Comparison of ENCODE assay signal across 8 cellular contexts in genomic region chr4:139301143-139301820, GRCh38. TPM values are rescaled to one million over a fixed set of nuclear protein-coding genes. Genes with fewer than 3 reads are reported as not detected.
A peak's percentile ranks its signal among the peaks of the same experiment; 100 is the strongest.
DNase-seq lines count a peak whose midpoint lies in the region; ATAC-seq, FAIRE-seq and TF ChIP-seq lines count a peak whose summit lies in the region.

Gene NAA15, plus strand, starts transcription at chr4:139301505. Its CDS starts 273 bp downstream, at chr4:139301778.

- H4K91ac ChIP-seq in H1 (replicated peaks; ENCODE audit: insufficient read length, low read length) (peak within 1 kb of the TSS; percentile 72), mesenchymal stem cell (ENCODE audit: low read length) (peak within 1 kb of the TSS; percentile 73)

- peak within 1 kb of the TSS; percentile 80 to 94 (median 92) for H3K9ac ChIP-seq in H1 (replicated peaks in 1 of 4; ENCODE audit: extremely low read depth in 1 of 4, low read depth in 3 of 4, low read length in 3 of 4)
- peak within 1 kb of the TSS; percentile 94 for H3K9ac ChIP-seq in mesenchymal stem cell (ENCODE audit: low read length)

- H3K18ac ChIP-seq in H1 (ENCODE audit: extremely low read depth, low read length): peak within 1 kb of the TSS; percentile 86
- peak within 1 kb of the TSS; percentile 88 to 94 for H3K18ac ChIP-seq in mesenchymal stem cell (ENCODE audit: low read depth in 1 of 2, low read length in 2 of 2)

- peak within 1 kb of the TSS; percentile 74 for H3K56ac ChIP-seq in H1 (replicated peaks; ENCODE audit: insufficient read length, low read depth, low read length)

- peaks cover 4% of the 10 kb centered on the region in 2 experiments; a peak in 3 of 4 replicates for H3K9me3 ChIP-seq in H1 (ENCODE audit: insufficient read depth in 2 of 2, low read depth in 1 of 2, low read length in 1 of 2)
- no peaks in the 10 kb centered on the region for H3K9me3 ChIP-seq in mesenchymal stem cell (ENCODE audit: control insufficient read depth, low read length)

- H2AK5ac ChIP-seq in H1 (ENCODE audit: low read depth, low read length) (no peak within 1 kb of the TSS; the same call in 1 of the 2 replicates), mesenchymal stem cell (ENCODE audit: low read length, severe bottlenecking) (no peak within 1 kb of the TSS)

- TF ChIP-seq CTCF in H1 (IDR thresholded peaks at IDR 0.05; ENCODE audit: control extremely low read depth in 1 of 3, insufficient read depth in 1 of 3, low read depth in 1 of 3, low read length in 3 of 3): no peak

- H3K36me3 ChIP-seq in H1 (ENCODE audit: control insufficient read depth in 2 of 4, insufficient read depth in 4 of 4, low read length in 3 of 4) (peaks cover 0 to 20% (median 4%) of the 10 kb centered on the region in 4 experiments; a peak in 3 of 8 replicates), mesenchymal stem cell (ENCODE audit: control insufficient read depth in 1 of 2, insufficient read depth in 2 of 2, low read depth in 1 of 2, low read length in 2 of 2) (peaks cover 8 to 9% of the 10 kb centered on the region in 2 experiments)

- peak within 1 kb of the TSS; percentile 63; the same call in 1 of the 2 replicates for H2BK12ac ChIP-seq in H1 (ENCODE audit: low read depth, low read length)
- peak within 1 kb of the TSS in 1 of 2 experiments; percentile 64 for H2BK12ac ChIP-seq in mesenchymal stem cell (ENCODE audit: low read length in 2 of 2)

- H4K5ac ChIP-seq in H1 (ENCODE audit: insufficient read length, low read depth, low read length): peak within 1 kb of the TSS; percentile 60

- H2BK15ac ChIP-seq in H1 (ENCODE audit: low read length) (peak within 1 kb of the TSS; percentile 47; the same call in 1 of the 2 replicates), mesenchymal stem cell (ENCODE audit: low read depth, poor library complexity, severe bottlenecking) (peak within 1 kb of the TSS; percentile 6)

- CTCF ChIA-PET in H1 (lab: Charles Lee; ENCODE audit: partially characterized antibody): interaction anchor here (0.9 to 3.5 kb wide), 12 partner anchors 10 to 393 kb away, joined by 3 to 19 read pairs (median 4); partner anchors contain the start of gene MGARP

- peak within 1 kb of the TSS; percentile 84 for H2BK5ac ChIP-seq in H1 (ENCODE audit: low read depth, low read length)
- peak within 1 kb of the TSS; percentile 3 for H2BK5ac ChIP-seq in mesenchymal stem cell (ENCODE audit: low read depth, low read length, poor library complexity, severe bottlenecking)

- H3K27me3 ChIP-seq in H1 (replicated peaks in 1 of 4; ENCODE audit: control insufficient read depth in 3 of 4, extremely low read depth in 1 of 4, insufficient read depth in 3 of 4, low read length in 3 of 4): no peaks in the 10 kb centered on the region
- no peaks in the 10 kb centered on the region for H3K27me3 ChIP-seq in mesenchymal stem cell (ENCODE audit: control insufficient read depth in 1 of 2, insufficient read depth in 1 of 2, low read length in 2 of 2)

- FAIRE-seq in HTR-8/SVneo (lab: Jason Lieb, UNC): peak; percentile 92
- no peak for FAIRE-seq in H1 (lab: Jason Lieb, UNC)

- WGBS in H1 (ENCODE audit: extremely low coverage in 1 of 2, insufficient coverage in 1 of 2, insufficient read length in 1 of 2, insufficient replicate concordance in 2 of 2, low coverage in 1 of 2, low lambda C conversion rate in 2 of 2, missing lambda C conversion rate in 1 of 2), 2 experiments: 1% methylated on average over 51 of the region's 59 CpGs; no CpG with 5 or more reads in 1 of the 2 experiments
- 1% methylated on average over 58 of the region's 59 CpGs for WGBS in mesenchymal stem cell

- peaks cover 36 to 63% of the 10 kb centered on the region in 2 experiments for H3K79me2 ChIP-seq in H1 (ENCODE audit: control insufficient read depth in 1 of 2, insufficient read depth in 2 of 2, low read length in 2 of 2)

- H2BK20ac ChIP-seq in H1 (ENCODE audit: low read length): no peak within 1 kb of the TSS

- H3K79me1 ChIP-seq in H1 (ENCODE audit: low read depth, low read length): no peaks in the 10 kb centered on the region
- peaks cover 5% of the 10 kb centered on the region for H3K79me1 ChIP-seq in mesenchymal stem cell (replicated peaks; ENCODE audit: low read length, poor library complexity, severe bottlenecking)

- POLR2A ChIA-PET in H1 (lab: Charles Lee; ENCODE audit: partially characterized antibody): interaction anchor here (0.6 to 3.5 kb wide), 34 partner anchors 9 to 363 kb away, joined by 3 to 31 read pairs (median 4); partner anchors contain the start of genes ELF2 and MGARP

- peaks cover 0 to 4% of the 10 kb centered on the region in 2 experiments for H4K20me1 ChIP-seq in H1 (replicated peaks in 1 of 2; ENCODE audit: control insufficient read depth in 1 of 2, insufficient read depth in 2 of 2, low read length in 2 of 2)

- no peak within 1 kb of the TSS for H2BK120ac ChIP-seq in H1 (replicated peaks; ENCODE audit: low read depth, low read length)
- H2BK120ac ChIP-seq in mesenchymal stem cell (ENCODE audit: low read depth, low read length): peak within 1 kb of the TSS; percentile 71

- no peak; a peak in 1 of 3 replicates for TF ChIP-seq POLR2A in H1 (IDR thresholded peaks at IDR 0.05; ENCODE audit: control extremely low read depth in 1 of 2, low read depth in 2 of 2, low read length in 2 of 2)

- peaks cover 0 to 2% (median 0%) of the 10 kb centered on the region in 4 experiments; a peak in 1 of 7 replicates for H3K4me1 ChIP-seq in H1 (replicated peaks in 1 of 4; ENCODE audit: control insufficient read depth in 3 of 4, insufficient read depth in 4 of 4, low read length in 3 of 4)
- H3K4me1 ChIP-seq in mesenchymal stem cell (ENCODE audit: control insufficient read depth, insufficient read depth, low read depth, low read length): peaks cover 3% of the 10 kb centered on the region

- no peak; a peak in 1 of 3 replicates for TF ChIP-seq EP300 in H1 (IDR thresholded peaks at IDR 0.05; ENCODE audit: borderline replicate concordance in 1 of 2, low read depth in 2 of 2, low read length in 2 of 2)

- H4K8ac ChIP-seq in H1 (ENCODE audit: extremely low read depth, insufficient read depth, low read length) (peak within 1 kb of the TSS; percentile 99), mesenchymal stem cell (ENCODE audit: low read length) (peak within 1 kb of the TSS; percentile 91)

- ATAC-seq in GM21367 (IDR thresholded peaks at IDR 0.05; ENCODE audit: unreplicated experiment): peak; percentile 84

- H3K4me3 ChIP-seq in H1 (ENCODE audit: extremely low read depth in 1 of 4, insufficient read depth in 2 of 4, low read depth in 3 of 4, low read length in 4 of 4) (peak within 1 kb of the TSS; percentile 91 to 100 (median 93)), mesenchymal stem cell (ENCODE audit: insufficient read depth in 1 of 2, low read depth in 1 of 2, low read length in 2 of 2) (peak within 1 kb of the TSS; percentile 87 to 90)

- H3K14ac ChIP-seq in H1 (ENCODE audit: insufficient read length) (no peak within 1 kb of the TSS), mesenchymal stem cell (ENCODE audit: low read length in 2 of 2) (peak within 1 kb of the TSS in 1 of 2 experiments; percentile 97)

- H3K23ac ChIP-seq in H1 (ENCODE audit: insufficient read length) (no peak within 1 kb of the TSS), mesenchymal stem cell (ENCODE audit: low read length in 2 of 2) (peak within 1 kb of the TSS in 1 of 2 experiments; percentile 84)

- peak; percentile 99 for DNase-seq in COLO829 (ENCODE audit: low spot score)
- DNase-seq in HTR-8/SVneo (ENCODE audit: insufficient read length, low spot score): peak; percentile 94
- DNase-seq in NOMO-1 treated with dmso at 0.1 percent for 144 hours (lab: John Stamatoyannopoulos, UW; ENCODE audit: unreplicated experiment): peak; percentile 95
- DNase-seq in activated CD8-positive, alpha-beta memory T cell treated with anti-CD3 and anti-CD28 coated beads for 48 hours (ENCODE audit: low read depth in 2 of 3, low spot score in 2 of 3): peak; percentile 87 to 97 (median 93)
- DNase-seq in H1 (ENCODE audit: low read depth in 1 of 2, low spot score in 2 of 2): peak; percentile 95 to 96
- peak; percentile 98 for DNase-seq in mesenchymal stem cell
- DNase-seq in stimulated activated CD8-positive, alpha-beta memory T cell treated with anti-CD3 and anti-CD28 coated beads, Interleukin-12 subunit alpha, Interleukin-12 subunit beta, amount 100 ng/mL, for 4 hours (ENCODE audit: low read depth): peak; percentile 96

- peak within 1 kb of the TSS; percentile 77 to 99 for H3K4me2 ChIP-seq in H1 (ENCODE audit: insufficient read depth in 1 of 2, low read depth in 2 of 2, low read length in 2 of 2)
- peak within 1 kb of the TSS; percentile 89 for H3K4me2 ChIP-seq in mesenchymal stem cell (ENCODE audit: low read length, poor library complexity, severe bottlenecking)

- peak in 1 of 2 experiments; percentile 10; a peak in 2 of 4 replicates for TF ChIP-seq RAD21 in H1 (IDR thresholded peaks at IDR 0.05 in 1 of 2, conservative IDR thresholded peaks at IDR 0.05 in 1 of 2; ENCODE audit: low read depth in 2 of 2, low read length in 2 of 2)

- H3K4ac ChIP-seq in H1 (replicated peaks; ENCODE audit: insufficient read length, low read depth, low read length) (peak within 1 kb of the TSS; percentile 94), mesenchymal stem cell (ENCODE audit: low read depth in 1 of 2, low read length in 2 of 2) (peak within 1 kb of the TSS; percentile 62 to 95)

- peaks cover 6% of the 10 kb centered on the region for H3K23me2 ChIP-seq in H1 (ENCODE audit: low read depth, low read length)

- H2AFZ ChIP-seq in H1 (ENCODE audit: low read length) (peak within 1 kb of the TSS; percentile 27), mesenchymal stem cell (ENCODE audit: low read depth, low read length) (peak within 1 kb of the TSS; percentile 66)

- H3K27ac ChIP-seq in H1 (ENCODE audit: low read depth, low read length): peak within 1 kb of the TSS; percentile 83
- H3K27ac ChIP-seq in mesenchymal stem cell (ENCODE audit: low read length, poor library complexity, severe bottlenecking): peak within 1 kb of the TSS; percentile 91

TF ChIP-seq in H1, 55 proteins besides CTCF, POLR2A, EP300 and RAD21 (continues in another document):
- TF ChIP-seq SP1 (IDR thresholded peaks at IDR 0.05; ENCODE audit: low read depth, low read length) (peak; percentile 74), BCL11A (IDR thresholded peaks at IDR 0.05; ENCODE audit: low read depth in 2 of 2, low read length in 2 of 2) (no peak)

RNA-seq across cellular contexts. Expression of gene NAA15, which starts in this region (rescaled TPM):
- total RNA-seq in H1 (2021; fragmentation: NEBNext Ultra II Directional; extraction: Animal tissue kit (Norgen Biotek cat#: 25700)): 119 and 124 TPM in 2 replicates
- polyA plus RNA-seq in H1 (2011; rRNA removed): 5.1 and 9.7 TPM in 2 replicates
- polyA plus RNA-seq in H1 (2011; cell fraction: cytosol; rRNA removed): 15.4 TPM
- polyA plus RNA-seq in H1 (2011; cell fraction: nucleus; rRNA removed): 5.2 TPM
- 30.6 to 63.9 TPM (median 36.6 TPM) in 4 replicates for polyA plus RNA-seq in H1 (2012, experiment 1 of 2)
- polyA plus RNA-seq in H1 (2012, experiment 2 of 2): 2.9 TPM
- 42.5 TPM for polyA plus RNA-seq in H1 (2013, experiment 1 of 2)
- polyA plus RNA-seq in H1 (2013, experiment 2 of 2): 42.0 TPM
- 35.3 and 54.9 TPM in 2 replicates for polyA minus RNA-seq in H1 (2011; rRNA and poly(A)+ RNA removed)
- 29.1 TPM for polyA minus RNA-seq in H1 (2011; cell fraction: cytosol; rRNA and poly(A)+ RNA removed)
- polyA minus RNA-seq in H1 (2011; cell fraction: nucleus; rRNA and poly(A)+ RNA removed): 59.5 TPM
- polyA plus RNA-seq in mesenchymal stem cell (2013, experiment 1 of 2): 16.2 TPM
- 16.5 TPM for polyA plus RNA-seq in mesenchymal stem cell (2013, experiment 2 of 2)

Comparison
In these comparisons a context has a peak if more than half of its experiments do, and no peak if none do; other contexts are left out.
1. Peak in every context shown above with its lines: DNase-seq, ATAC-seq, H3K4me3 ChIP-seq and H3K27ac ChIP-seq.